ENCODE assay signal across 8 cellular contexts in genomic region chr12:47741340-47741703, GRCh38. TPM values are rescaled to one million over a fixed set of nuclear protein-coding genes. Genes with fewer than 3 reads are reported as not detected.
DNase-seq lines count a peak whose midpoint lies in the region; ATAC-seq and TF ChIP-seq lines count a peak whose summit lies in the region.

No MANE protein-coding gene starts in this region.

- peaks cover 15% of the 10 kb centered on the region for H3K27me3 Mint-ChIP-seq in activated T-helper 1 cell treated with anti-CD3 and anti-CD28 coated beads, Interleukin-12 subunit alpha, Interleukin-12 subunit beta, Interleukin-2, Interleukin-4 antibody, amounts not matched to agents 30 ng/mL and 10 ng/mL and 1 ng/mL, durations not matched to agents 14 hours and 24 hours and 36 hours (ENCODE audit: insufficient read depth)

- TF ChIP-seq CTCF in GM13977 (IDR thresholded peaks at IDR 0.05; ENCODE audit: extremely low read depth, insufficient read depth, missing control alignments), result no peak

- peak; percentile 63 for DNase-seq in activated T-helper 1 cell treated with Interleukin-2 at 50 U/mL for 16 hours (ENCODE audit: low read depth)
- no peak for DNase-seq in activated T-helper 1 cell treated with anti-CD3 and anti-CD28 coated beads, Interleukin-12 subunit alpha, Interleukin-12 subunit beta, Interleukin-2, Interleukin-4 antibody, amounts not matched to agents 30 ng/mL and 10 ng/mL and 1 ng/mL, durations not matched to agents 14 hours and 24 hours and 36 hours (ENCODE audit: low spot score)
- DNase-seq in NCI-H69 (lab: John Stamatoyannopoulos, UW), result peak; percentile 99
- peak; percentile 57 for DNase-seq in activated T-cell treated with anti-CD3 and anti-CD28 coated beads for 1 hour (ENCODE audit: low read depth)
- peak; percentile 90 to 99 (median 97) for DNase-seq in head of caudate nucleus
- DNase-seq in stimulated activated CD4-positive, alpha-beta T cell treated with anti-CD3 and anti-CD28 coated beads, Interleukin-12 subunit alpha, Interleukin-12 subunit beta, amount 100 ng/mL, for 4 hours, result peak; percentile 26
- DNase-seq in GM13977 (ENCODE audit: low spot score), result no peak

- H3K4me1 Mint-ChIP-seq in activated T-helper 1 cell treated with anti-CD3 and anti-CD28 coated beads, Interleukin-12 subunit alpha, Interleukin-12 subunit beta, Interleukin-2, Interleukin-4 antibody, amounts not matched to agents 30 ng/mL and 10 ng/mL and 1 ng/mL, durations not matched to agents 14 hours and 24 hours and 36 hours (ENCODE audit: low read depth), result peaks cover 6% of the 10 kb centered on the region

- intact Hi-C loops in activated T-helper 1 cell treated with anti-CD3 and anti-CD28 coated beads, Interleukin-12 subunit alpha, Interleukin-12 subunit beta, Interleukin-2, Interleukin-4 antibody, amounts not matched to agents 30 ng/mL and 10 ng/mL and 1 ng/mL, durations not matched to agents 14 hours and 24 hours and 36 hours (cut with micrococcal nuclease), result no loop called here
- intact Hi-C loops in head of caudate nucleus (cut with DNase I), result no loop called here

- H3K36me3 Mint-ChIP-seq in activated T-helper 1 cell treated with anti-CD3 and anti-CD28 coated beads, Interleukin-12 subunit alpha, Interleukin-12 subunit beta, Interleukin-2, Interleukin-4 antibody, amounts not matched to agents 30 ng/mL and 10 ng/mL and 1 ng/mL, durations not matched to agents 14 hours and 24 hours and 36 hours (ENCODE audit: low read depth), result no peaks in the 10 kb centered on the region

- no peak overlapping the region for H3K27ac Mint-ChIP-seq in activated T-helper 1 cell treated with anti-CD3 and anti-CD28 coated beads, Interleukin-12 subunit alpha, Interleukin-12 subunit beta, Interleukin-2, Interleukin-4 antibody, amounts not matched to agents 30 ng/mL and 10 ng/mL and 1 ng/mL, durations not matched to agents 14 hours and 24 hours and 36 hours

- H3K4me3 Mint-ChIP-seq in activated T-helper 1 cell treated with anti-CD3 and anti-CD28 coated beads, Interleukin-12 subunit alpha, Interleukin-12 subunit beta, Interleukin-2, Interleukin-4 antibody, amounts not matched to agents 30 ng/mL and 10 ng/mL and 1 ng/mL, durations not matched to agents 14 hours and 24 hours and 36 hours, result no peak overlapping the region

- no peak for ATAC-seq in HG03025 (IDR thresholded peaks at IDR 0.05; ENCODE audit: low FRiP score, unreplicated experiment)

- no peaks in the 10 kb centered on the region for H3K9me3 Mint-ChIP-seq in activated T-helper 1 cell treated with anti-CD3 and anti-CD28 coated beads, Interleukin-12 subunit alpha, Interleukin-12 subunit beta, Interleukin-2, Interleukin-4 antibody, amounts not matched to agents 30 ng/mL and 10 ng/mL and 1 ng/mL, durations not matched to agents 14 hours and 24 hours and 36 hours

- in situ Hi-C loops in GM13977 (cut with MboI; ENCODE audit: low pct_unique_long_range_greater_than_20kb, low sequenced_read_pairs, unreplicated experiment), result loop anchor here (25.0 kb wide), 1 partner anchor 421 kb away; the partner anchor contains the start of gene ASB8

RNA-seq across cellular contexts. Expression of gene ENDOU, which starts 16.0 kb away (rescaled TPM):
- not detected in 2 replicates for total RNA-seq in activated T-helper 1 cell treated with anti-CD3 and anti-CD28 coated beads, Interleukin-12 subunit alpha, Interleukin-12 subunit beta, Interleukin-2, Interleukin-4 antibody, amounts not matched to agents 30 ng/mL and 10 ng/mL and 1 ng/mL, durations not matched to agents 14 hours and 24 hours and 36 hours

RNA-seq across cellular contexts. Expression of gene RAPGEF3, which starts 17.4 kb away (rescaled TPM):
- 4.7 and 6.5 TPM in 2 replicates for total RNA-seq in activated T-helper 1 cell treated with anti-CD3 and anti-CD28 coated beads, Interleukin-12 subunit alpha, Interleukin-12 subunit beta, Interleukin-2, Interleukin-4 antibody, amounts not matched to agents 30 ng/mL and 10 ng/mL and 1 ng/mL, durations not matched to agents 14 hours and 24 hours and 36 hours

RNA-seq across cellular contexts. Expression of gene SLC48A1, which starts 31.7 kb away (rescaled TPM):
- total RNA-seq in activated T-helper 1 cell treated with anti-CD3 and anti-CD28 coated beads, Interleukin-12 subunit alpha, Interleukin-12 subunit beta, Interleukin-2, Interleukin-4 antibody, amounts not matched to agents 30 ng/mL and 10 ng/mL and 1 ng/mL, durations not matched to agents 14 hours and 24 hours and 36 hours, result 12.7 TPM in 2 replicates

RNA-seq across cellular contexts. Expression of gene RPAP3, which starts 35.5 kb away (rescaled TPM):
- total RNA-seq in activated T-helper 1 cell treated with anti-CD3 and anti-CD28 coated beads, Interleukin-12 subunit alpha, Interleukin-12 subunit beta, Interleukin-2, Interleukin-4 antibody, amounts not matched to agents 30 ng/mL and 10 ng/mL and 1 ng/mL, durations not matched to agents 14 hours and 24 hours and 36 hours, result 61.2 and 64.9 TPM in 2 replicates

Comparison
In these comparisons a context has a peak if more than half of its experiments do, and no peak if none do; other contexts are left out.
1. DNase-seq: peak in activated T-helper 1 cell treated with Interleukin-2 at 50 U/mL for 16 hours (single experiment), NCI-H69 (single experiment), activated T-cell treated with anti-CD3 and anti-CD28 coated beads for 1 hour (single experiment), head of caudate nucleus (42 of 42) and stimulated activated CD4-positive, alpha-beta T cell treated with anti-CD3 and anti-CD28 coated beads, Interleukin-12 subunit alpha, Interleukin-12 subunit beta, amount 100 ng/mL, for 4 hours (single experiment); none in activated T-helper 1 cell treated with anti-CD3 and anti-CD28 coated beads, Interleukin-12 subunit alpha, Interleukin-12 subunit beta, Interleukin-2, Interleukin-4 antibody, amounts not matched to agents 30 ng/mL and 10 ng/mL and 1 ng/mL, durations not matched to agents 14 hours and 24 hours and 36 hours (single experiment) and GM13977 (single experiment).